8 cellular contexts compared by ENCODE assay signal in genomic region chr2:191013876-191014652, GRCh38. TPM values are rescaled to one million over a fixed set of nuclear protein-coding genes. Genes with fewer than 3 reads are reported as not detected.
DNase-seq lines count a peak whose midpoint lies in the region; ATAC-seq, FAIRE-seq and TF ChIP-seq lines count a peak whose summit lies in the region.

Gene STAT1 (minus strand): TSS chr2:191014171. CDS start chr2:191010003, 4,168 bp downstream.

- intact Hi-C loops in psoas muscle (cut with DNase I) = loop anchor here in 1 of 2 donors (5.0 kb wide), 1 partner anchor 132 kb away; the partner anchor contains the start of gene GLS

- peak; percentile 81 for FAIRE-seq in urothelium cell line (lab: Jason Lieb, UNC)

- 0 to 1% (median 1%) methylated on average over 61 to 74 of the region's 74 CpGs for WGBS in psoas muscle, 3 donors

- in situ Hi-C loops in GM13977 (cut with MboI; ENCODE audit: low pct_unique_long_range_greater_than_20kb, low sequenced_read_pairs, unreplicated experiment) = no loop called here

- DNase-seq in GM13977 (ENCODE audit: low spot score) (peak; percentile 98), NCI-H1436 treated with DMSO at 0.1 percent for 48 hours (lab: John Stamatoyannopoulos, UW) (peak; percentile 7), T-helper 1 cell (peak; percentile 88 to 97 (median 92)), amygdala (lab: John Stamatoyannopoulos, UW) (peak; percentile 27 to 95 (median 86)), right atrium auricular region (ENCODE audit: low spot score) (peak; percentile 93), psoas muscle (peak; percentile 94 to 96), urothelium cell line (ENCODE audit: low spot score) (peak; percentile 97)

- H3K9me3 ChIP-seq in right atrium auricular region (no peaks in the 10 kb centered on the region), psoas muscle (no peaks in the 10 kb centered on the region)

- ATAC-seq in HG02852 (IDR thresholded peaks at IDR 0.05; ENCODE audit: unreplicated experiment) (peak; percentile 80), psoas muscle (peak; percentile 97 to 99 (median 98))

- peaks cover 0 to 30% of the 10 kb centered on the region in 2 donors for H3K4me1 ChIP-seq in right atrium auricular region
- H3K4me1 ChIP-seq in psoas muscle = peaks cover 13% of the 10 kb centered on the region

- H3K36me3 ChIP-seq in right atrium auricular region = peaks cover 8% of the 10 kb centered on the region
- peaks cover 0 to 18% of the 10 kb centered on the region in 2 donors for H3K36me3 ChIP-seq in psoas muscle (ENCODE audit: insufficient read depth in 1 of 2, low read depth in 1 of 2)

- no peaks in the 10 kb centered on the region for H3K27me3 ChIP-seq in right atrium auricular region
- H3K27me3 ChIP-seq in psoas muscle (ENCODE audit: insufficient read depth in 3 of 3, low read length in 2 of 3) = no peaks in the 10 kb centered on the region

- peak within 1 kb of the TSS; percentile 91 for H3K27ac ChIP-seq in right atrium auricular region
- peak within 1 kb of the TSS; percentile 92 for H3K27ac ChIP-seq in psoas muscle

- TF ChIP-seq CTCF in GM13977 (IDR thresholded peaks at IDR 0.05; ENCODE audit: extremely low read depth, insufficient read depth, missing control alignments) (no peak), right atrium auricular region (IDR thresholded peaks at IDR 0.05) (peak in 1 of 2 donors; percentile 29), psoas muscle (IDR thresholded peaks at IDR 0.05) (no peak)

- H3K4me3 ChIP-seq in right atrium auricular region (peak within 1 kb of the TSS; percentile 82 to 84), psoas muscle (peak within 1 kb of the TSS; percentile 91)

RNA-seq across cellular contexts. Expression of gene STAT1, which starts in this region (rescaled TPM):
- total RNA-seq in right atrium auricular region (10 to 100 TPM; 34.8 to 36.6 TPM), psoas muscle (10 to 100 TPM; 26.1 to 49.0 (median 39.7) TPM)
- polyA plus RNA-seq in psoas muscle = 10 to 100 TPM; 14.2 to 36.9 (median 19.0) TPM

Comparison
In these comparisons a context has a peak if more than half of its experiments do, and no peak if none do; other contexts are left out.
1. Peak in every context shown above with its lines: DNase-seq, ATAC-seq, H3K4me3 ChIP-seq and H3K27ac ChIP-seq.
2. DNase-seq: peak in every context shown above with its lines; median percentile 98 in GM13977; 97 in urothelium cell line; 95 in psoas muscle; 93 in right atrium auricular region; 92 in T-helper 1 cell; 86 in amygdala; 7 in NCI-H1436 treated with DMSO at 0.1 percent for 48 hours.